In the genomic region with DNA sequence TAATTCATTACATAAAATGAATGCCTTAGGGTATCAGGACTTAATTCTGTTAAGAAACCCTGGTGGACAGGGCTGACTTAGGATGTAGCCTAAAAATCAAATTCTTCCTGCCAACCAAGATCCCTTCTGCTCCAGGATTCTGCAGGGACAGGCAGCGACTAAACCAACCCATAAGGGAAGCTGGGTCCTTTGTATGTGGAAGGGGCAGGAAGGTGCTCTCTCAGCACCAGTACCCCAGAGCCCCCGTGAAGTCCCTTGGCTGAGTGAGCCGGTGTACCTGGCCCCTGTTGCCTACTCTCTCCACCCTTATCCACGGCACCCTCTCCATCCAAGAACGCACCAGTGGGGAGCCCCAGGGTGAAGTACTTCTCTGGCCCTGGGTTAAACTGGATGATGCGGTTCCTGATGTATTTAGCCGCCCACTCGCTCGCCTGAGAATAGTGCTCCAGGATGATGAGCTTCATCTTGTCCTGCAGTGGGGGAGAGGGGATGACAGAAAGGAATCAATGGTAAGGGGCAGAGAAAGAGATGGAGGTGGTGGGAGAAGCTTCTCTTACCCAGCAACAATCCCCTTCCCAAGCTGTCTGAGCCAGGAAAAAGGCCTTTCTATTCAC, we compare ENCODE assay signal across 9 cellular contexts. TPM values are rescaled to one million over a fixed set of nuclear protein-coding genes. Genes with fewer than 3 reads are reported as not detected.
A peak's percentile ranks its signal among the peaks of the same experiment; 100 is the strongest.
DNase-seq lines count a peak whose midpoint lies in the region; TF ChIP-seq lines count a peak whose summit lies in the region.
"Had no signal": no experiment of that assay in that cellular context is flagged by ENCODE, and none has a peak within 500 bp of the region (broad histone marks: within the 10 kb centered on the region; RNA-seq: fewer than 3 reads in every experiment).

No MANE protein-coding gene starts in this region.

- no peak overlapping the region for H3K9ac ChIP-seq in mucosa of rectum (ENCODE audit: low read depth in 1 of 2, low read length in 2 of 2)

- intact Hi-C loops in uterus (cut with DNase I; ENCODE audit: low total_unique reads) = no loop called here

- H3K36me3 ChIP-seq in mucosa of rectum (ENCODE audit: control insufficient read depth in 2 of 2, insufficient read depth in 2 of 2, low read length in 2 of 2) (peaks cover 0 to 2% of the 10 kb centered on the region in 2 donors), uterus (no peaks in the 10 kb centered on the region)

- H3K27me3 ChIP-seq in mucosa of rectum (ENCODE audit: control insufficient read depth in 2 of 2, insufficient read depth in 2 of 2, low read length in 2 of 2) (no peaks in the 10 kb centered on the region), uterus (no peaks in the 10 kb centered on the region)

- H3K4me3 ChIP-seq in mucosa of rectum (ENCODE audit: low read length in 2 of 2) (peak overlapping the region; percentile 81 to 89), uterus (peak overlapping the region in 1 of 2 donors; percentile 72)

- no peak for TF ChIP-seq CTCF in uterus (IDR thresholded peaks at IDR 0.05)

- TF ChIP-seq POLR2A in uterus (IDR thresholded peaks at IDR 0.05) = no peak

- DNase-seq in stimulated activated CD4-positive, alpha-beta T cell treated with anti-CD3 and anti-CD28 coated beads, Interleukin-12 subunit alpha, Interleukin-12 subunit beta, amount 100 ng/mL, for 4 hours = peak; percentile 20
- no peak for DNase-seq in stimulated activated CD4-positive, alpha-beta T cell treated with anti-CD3 and anti-CD28 coated beads, Interleukin-4, amount 100 ng/mL, for 4 hours
- DNase-seq in caudate nucleus (lab: John Stamatoyannopoulos, UW) (peak in 2 of 61 donors; percentile 22 to 28), uterus (no peak), T1000 (lab: John Stamatoyannopoulos, UW) (no peak), HuH-7.5 (ENCODE audit: low spot score) (no peak), NCI-H2227 treated with DMSO at 0.1 percent for 48 hours (lab: John Stamatoyannopoulos, UW) (no peak)
- DNase-seq: NCI-H1436 treated with DMSO at 0.1 percent for 48 hours had no signal

- peak overlapping the region; percentile 28 for H3K27ac ChIP-seq in caudate nucleus (ENCODE audit: low read depth, low read length)
- H3K27ac ChIP-seq in mucosa of rectum (ENCODE audit: low read depth in 2 of 2, low read length in 2 of 2) = no peak overlapping the region
- H3K27ac ChIP-seq in uterus = peak overlapping the region; percentile 95 to 96

- H3K9me3 ChIP-seq in mucosa of rectum (ENCODE audit: control insufficient read depth in 2 of 2, low read length in 2 of 2) (no peaks in the 10 kb centered on the region), uterus (no peaks in the 10 kb centered on the region)

- H3K4me1 ChIP-seq in mucosa of rectum (ENCODE audit: control insufficient read depth in 2 of 2, insufficient read depth in 2 of 2, low read length in 2 of 2) (peaks cover 7 to 16% of the 10 kb centered on the region in 2 donors), uterus (no peaks in the 10 kb centered on the region)

RNA-seq across cellular contexts. Expression of gene GNPDA1, which starts 1.1 kb away (rescaled TPM):
- 100 to 1,000 TPM in 1 of 4 donors, 10 to 100 TPM in 3; 13.2 to 106 (median 56.1) TPM for total RNA-seq in uterus

RNA-seq across cellular contexts. Expression of gene RNF14, which starts 42.8 kb away (rescaled TPM):
- 10 to 100 TPM; 20.3 to 70.2 (median 46.7) TPM for total RNA-seq in uterus

RNA-seq across cellular contexts. Expression of gene PCDH12, which starts 53.7 kb away (rescaled TPM):
- total RNA-seq in uterus = 10 to 100 TPM in 1 of 4 donors, 1 to 10 TPM in 3; 1.3 to 43.6 (median 3.6) TPM

Comparison
In these comparisons a context has a peak if more than half of its experiments do, and no peak if none do; other contexts are left out.
1. H3K27ac ChIP-seq: peak in caudate nucleus (single experiment) and uterus (2 of 2); none in mucosa of rectum (0 of 2).